ENCODE assay signal across 24 cellular contexts in genomic region chrX:39493168-39493567, GRCh38.
DNase-seq lines count a peak whose midpoint lies in the region; FAIRE-seq and TF ChIP-seq lines count a peak whose summit lies in the region.
"Had no signal": no experiment of that assay in that cellular context is flagged by ENCODE, and none has a peak within 500 bp of the region (broad histone marks: within the 10 kb centered on the region; RNA-seq: fewer than 3 reads in every experiment).

No MANE protein-coding gene starts in this region.

- CTCF ChIA-PET in RWPE1 (lab: Yijun Ruan, JAX), result no interaction called here

- H3K4me1 Mint-ChIP-seq in activated T-helper 2 cell treated with anti-CD3 and anti-CD28 coated beads, Interferon-gamma antibody, Interleukin-2, Interleukin-4, amounts not matched to agents 10 μg/mL and 5 μg/mL and 100 μg/mL, durations not matched to agents 14 hours and 24 hours and 36 hours (ENCODE audit: low read depth), result peaks cover 31% of the 10 kb centered on the region
- peaks cover 43% of the 10 kb centered on the region for H3K4me1 Mint-ChIP-seq in nephron

- H3K27ac ChIP-seq in C4-2B (0 out of 2 replicates have a peak overlapping the region, but pooled peaks have one; percentile 26), RWPE1 (no peak overlapping the region)
- H3K27ac ChIP-seq: dorsolateral prefrontal cortex, ovary, right atrium auricular region, SK-N-MC, tibial nerve, VCaP had no signal

- POLR2A ChIA-PET in RWPE1 (lab: Yijun Ruan, JAX; ENCODE audit: low non-redundant PET), result no interaction called here

- no peaks in the 10 kb centered on the region for H3K36me3 Mint-ChIP-seq in activated T-helper 2 cell treated with anti-CD3 and anti-CD28 coated beads, Interferon-gamma antibody, Interleukin-2, Interleukin-4, amounts not matched to agents 10 μg/mL and 5 μg/mL and 100 μg/mL, durations not matched to agents 14 hours and 24 hours and 36 hours (ENCODE audit: low read depth)
- no peaks in the 10 kb centered on the region for H3K36me3 Mint-ChIP-seq in nephron (ENCODE audit: low read depth)
- H3K36me3 Mint-ChIP-seq: natural killer cell had no signal

- H3K27me3 Mint-ChIP-seq in activated T-helper 2 cell treated with anti-CD3 and anti-CD28 coated beads, Interferon-gamma antibody, Interleukin-2, Interleukin-4, amounts not matched to agents 10 μg/mL and 5 μg/mL and 100 μg/mL, durations not matched to agents 14 hours and 24 hours and 36 hours (ENCODE audit: low read depth), result no peaks in the 10 kb centered on the region
- no peaks in the 10 kb centered on the region for H3K27me3 Mint-ChIP-seq in nephron (ENCODE audit: low read depth)

- H3K9me3 Mint-ChIP-seq in activated T-helper 2 cell treated with anti-CD3 and anti-CD28 coated beads, Interferon-gamma antibody, Interleukin-2, Interleukin-4, amounts not matched to agents 10 μg/mL and 5 μg/mL and 100 μg/mL, durations not matched to agents 14 hours and 24 hours and 36 hours, result peaks cover 3% of the 10 kb centered on the region
- peaks cover 2% of the 10 kb centered on the region for H3K9me3 Mint-ChIP-seq in nephron
- H3K9me3 Mint-ChIP-seq: natural killer cell had no signal

- no peak overlapping the region for H3K4me3 Mint-ChIP-seq in activated T-helper 2 cell treated with anti-CD3 and anti-CD28 coated beads, Interferon-gamma antibody, Interleukin-2, Interleukin-4, amounts not matched to agents 10 μg/mL and 5 μg/mL and 100 μg/mL, durations not matched to agents 14 hours and 24 hours and 36 hours (ENCODE audit: low read depth)
- H3K4me3 Mint-ChIP-seq in nephron, result no peak overlapping the region
- H3K4me3 Mint-ChIP-seq: natural killer cell; T-helper 2 cell treated with Interferon-gamma antibody and Interleukin-4, amounts not matched to agents 5 μg/mL and 100 μg/mL, for 36 hours had no signal

- intact Hi-C loops in activated T-helper 2 cell treated with anti-CD3 and anti-CD28 coated beads, Interferon-gamma antibody, Interleukin-2, Interleukin-4, amounts not matched to agents 10 μg/mL and 5 μg/mL and 100 μg/mL, durations not matched to agents 14 hours and 24 hours and 36 hours (cut with micrococcal nuclease), result loop anchor here (5.0 to 10.0 kb wide), 2 partner anchors 228 to 331 kb away; no protein-coding TSS in a partner anchor

- FAIRE-seq in GM18507 (lab: Jason Lieb, UNC), result peak; percentile 79

- DNase-seq in GM18507 (ENCODE audit: extremely low spot score, insufficient read length, low read depth) (no peak), NCI-H1105 treated with DMSO at 0.1 percent for 48 hours (lab: John Stamatoyannopoulos, UW) (no peak), D341Med (ENCODE audit: low spot score) (no peak), RWPE1 (ENCODE audit: low spot score) (no peak)
- DNase-seq in activated T-helper 2 cell treated with anti-CD3 and anti-CD28 coated beads, Interferon-gamma antibody, Interleukin-2, Interleukin-4, amounts not matched to agents 10 μg/mL and 5 μg/mL and 100 μg/mL, durations not matched to agents 14 hours and 24 hours and 36 hours (ENCODE audit: low spot score), result no peak
- DNase-seq: DMS53; H7; left lung; natural killer cell; NCI-H1694; NCI-H2171; NCI-H526 treated with DMSO at 0.1 percent for 48 hours; spleen; stimulated activated CD4-positive, alpha-beta T cell treated with anti-CD3 and anti-CD28 coated beads, Interleukin-4, amount 100 ng/mL, for 4 hours; stomach had no signal

- TF ChIP-seq CTCF in C4-2B (conservative IDR thresholded peaks at IDR 0.05) (no peak), nephron (IDR thresholded peaks at IDR 0.05; ENCODE audit: unreplicated experiment in 3 of 3) (no peak), RWPE1 (conservative IDR thresholded peaks at IDR 0.05; ENCODE audit: low read depth) (no peak)

- H3K27ac Mint-ChIP-seq in activated T-helper 2 cell treated with anti-CD3 and anti-CD28 coated beads, Interferon-gamma antibody, Interleukin-2, Interleukin-4, amounts not matched to agents 10 μg/mL and 5 μg/mL and 100 μg/mL, durations not matched to agents 14 hours and 24 hours and 36 hours, result peak overlapping the region; percentile 62
- H3K27ac Mint-ChIP-seq in nephron, result peak overlapping the region; percentile 8 to 83 (median 72)
- H3K27ac Mint-ChIP-seq: natural killer cell had no signal
